25 cellular contexts compared by ENCODE assay signal in the genomic region with DNA sequence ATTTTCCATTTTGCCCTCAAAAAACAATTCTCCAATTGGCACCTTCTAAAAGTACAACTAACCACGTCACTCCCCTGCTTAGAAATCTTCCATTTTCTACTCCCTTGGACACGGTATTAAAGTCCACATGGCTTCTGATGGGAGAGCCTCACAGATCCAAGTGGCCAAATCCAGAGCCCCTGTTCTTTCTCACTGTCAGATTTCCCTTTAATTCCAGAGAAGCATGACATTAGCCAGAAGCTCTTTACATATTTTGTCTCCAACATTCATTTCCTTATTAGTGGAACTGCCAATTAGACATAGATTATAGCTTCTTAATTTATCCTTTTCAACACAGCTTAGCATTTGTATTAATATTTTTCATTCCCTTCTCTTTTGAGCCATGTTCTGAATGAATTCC.
"Had no signal": no experiment of that assay in that cellular context is flagged by ENCODE, and none has a peak within 500 bp of the region (broad histone marks: within the 10 kb centered on the region; RNA-seq: fewer than 3 reads in every experiment).

No MANE protein-coding gene starts in this region.

- H3K9me3 ChIP-seq: adrenal gland, breast epithelium, Peyer's patch, SJSA1 had no signal

- H3K9me3 Mint-ChIP-seq: activated T-helper 1 cell treated with anti-CD3 and anti-CD28 coated beads, Interleukin-12 subunit alpha, Interleukin-12 subunit beta, Interleukin-2, Interleukin-4 antibody, amounts not matched to agents 30 ng/mL and 10 ng/mL and 1 ng/mL, durations not matched to agents 14 hours and 24 hours and 36 hours; T-cell had no signal

- H3K27ac Mint-ChIP-seq: activated CD8-positive, alpha-beta memory T cell treated with anti-CD3 and anti-CD28 coated beads, Interleukin-2, amount 10 ng/mL, durations not matched to agents 7 days and 5 days; activated naive CD8-positive, alpha-beta T cell treated with anti-CD3 and anti-CD28 coated beads, Interleukin-2, amount 10 ng/mL, durations not matched to agents 7 days and 5 days; activated T-helper 1 cell treated with anti-CD3 and anti-CD28 coated beads, Interleukin-12 subunit alpha, Interleukin-12 subunit beta, Interleukin-2, Interleukin-4 antibody, amounts not matched to agents 30 ng/mL and 10 ng/mL and 1 ng/mL, durations not matched to agents 14 hours and 24 hours and 36 hours; T-cell; WTC11 had no signal

- H3K4me3 ChIP-seq: adrenal gland, breast epithelium, K562, Peyer's patch, SJSA1 had no signal

- H3K36me3 ChIP-seq: adrenal gland, breast epithelium, Peyer's patch, SJSA1 had no signal

- H3K27ac ChIP-seq: adrenal gland, breast epithelium, Peyer's patch, SJSA1 had no signal

- DNase-seq: activated CD4-positive, alpha-beta T cell treated with anti-CD3 and anti-CD28 coated beads for 1 hour; activated CD4-positive, alpha-beta T cell treated with anti-CD3 and anti-CD28 coated beads, Interleukin-2, amount 10 ng/mL, durations not matched to agents 24 days and 14 days; activated CD4-positive, alpha-beta T cell treated with anti-CD3 and anti-CD28 coated beads, Interleukin-2, amount 50 U/mL, for 48 hours; activated CD8-positive, alpha-beta memory T cell treated with anti-CD3 and anti-CD28 coated beads, Interleukin-2, amount 10 ng/mL, durations not matched to agents 7 days and 5 days; activated gamma-delta T cell; activated naive CD4-positive, alpha-beta T cell treated with anti-CD3 and anti-CD28 coated beads, Interleukin-2, amount 50 U/mL, for 16 hours; activated naive CD8-positive, alpha-beta T cell treated with anti-CD3 and anti-CD28 coated beads, Interleukin-2, amount 10 ng/mL, durations not matched to agents 7 days and 5 days; activated T-cell treated with anti-CD3 and anti-CD28 coated beads, Interleukin-2, amount 50 U/mL, for 24 hours; adrenal gland; aorta; caudate nucleus; Kasumi-1; NCI-H1105 treated with DMSO at 0.1 percent for 48 hours; NCI-H1436 treated with DMSO at 0.1 percent for 48 hours; NCI-H187; NCI-H2081; NCI-H524; Peyer's patch; SHP77; T-cell had no signal

- H3K4me1 ChIP-seq: adrenal gland, breast epithelium, Peyer's patch had no signal

- H3K4me3 Mint-ChIP-seq: activated CD4-positive, alpha-beta T cell treated with anti-CD3 and anti-CD28 coated beads, Interleukin-2, amount 10 ng/mL, durations not matched to agents 24 days and 14 days; activated CD8-positive, alpha-beta memory T cell treated with anti-CD3 and anti-CD28 coated beads, Interleukin-2, amount 10 ng/mL, durations not matched to agents 7 days and 5 days; activated naive CD8-positive, alpha-beta T cell treated with anti-CD3 and anti-CD28 coated beads, Interleukin-2, amount 10 ng/mL, durations not matched to agents 7 days and 5 days; activated T-cell treated with anti-CD3 and anti-CD28 coated beads, Interleukin-2, amount 50 U/mL, for 24 hours; activated T-helper 1 cell treated with anti-CD3 and anti-CD28 coated beads, Interleukin-12 subunit alpha, Interleukin-12 subunit beta, Interleukin-2, Interleukin-4 antibody, amounts not matched to agents 30 ng/mL and 10 ng/mL and 1 ng/mL, durations not matched to agents 14 hours and 24 hours and 36 hours; T-cell; WTC11 had no signal

- H3K27me3 ChIP-seq: adrenal gland, breast epithelium, Peyer's patch had no signal

- ATAC-seq: activated CD8-positive, alpha-beta memory T cell treated with anti-CD3 and anti-CD28 coated beads, Interleukin-2, amount 10 ng/mL, durations not matched to agents 7 days and 5 days; K562; T-cell; WTC11 had no signal

- H3K27me3 Mint-ChIP-seq: activated CD4-positive, alpha-beta T cell treated with anti-CD3 and anti-CD28 coated beads, Interleukin-2, amount 10 ng/mL, durations not matched to agents 24 days and 14 days; activated CD8-positive, alpha-beta memory T cell treated with anti-CD3 and anti-CD28 coated beads, Interleukin-2, amount 10 ng/mL, durations not matched to agents 7 days and 5 days; activated naive CD8-positive, alpha-beta T cell treated with anti-CD3 and anti-CD28 coated beads, Interleukin-2, amount 10 ng/mL, durations not matched to agents 7 days and 5 days; activated T-cell treated with anti-CD3 and anti-CD28 coated beads, Interleukin-2, amount 50 U/mL, for 24 hours; T-cell had no signal
